Comparison of ENCODE assay signal across 23 cellular contexts in genomic region chr5:54725391-54726280, GRCh38.
DNase-seq lines count a peak whose midpoint lies in the region; ATAC-seq and TF ChIP-seq lines count a peak whose summit lies in the region.
"Had no signal": no experiment of that assay in that cellular context is flagged by ENCODE, and none has a peak within 500 bp of the region (broad histone marks: within the 10 kb centered on the region; RNA-seq: fewer than 3 reads in every experiment).

No MANE protein-coding gene starts in this region.

- no peak overlapping the region for H3K4me3 ChIP-seq in SK-N-MC
- H3K4me3 ChIP-seq: mucosa of descending colon, neural progenitor cell, prostate gland had no signal

- no peaks in the 10 kb centered on the region for H3K9me3 Mint-ChIP-seq in progenitor cell of endocrine pancreas (ENCODE audit: low read depth)
- H3K9me3 Mint-ChIP-seq: activated naive CD8-positive, alpha-beta T cell treated with anti-CD3 and anti-CD28 coated beads for 36 hours; neural progenitor cell had no signal

- H3K27ac Mint-ChIP-seq in progenitor cell of endocrine pancreas = peak overlapping the region; percentile 8
- H3K27ac Mint-ChIP-seq: activated naive CD8-positive, alpha-beta T cell treated with anti-CD3 and anti-CD28 coated beads for 36 hours; CD4-positive, alpha-beta T cell; dendritic cell treated with granulocyte-macrophage colony-stimulating factor and Interleukin-4, amounts not matched to agents 40 ng/mL and 50 ng/mL, for 4 days; immature natural killer cell; neural progenitor cell; stimulated activated effector memory CD8-positive, alpha-beta T cell treated with anti-CD3 and anti-CD28 coated beads, Interleukin-12 subunit alpha, Interleukin-12 subunit beta, amount 100 ng/mL, for 72 hours had no signal

- peak overlapping the region; percentile 100 for H3K27ac ChIP-seq in SK-N-MC
- H3K27ac ChIP-seq: neural progenitor cell, prostate gland, WERI-Rb-1 had no signal

- no peaks in the 10 kb centered on the region for H3K36me3 ChIP-seq in SK-N-MC (ENCODE audit: insufficient read depth, low read length)
- H3K36me3 ChIP-seq: neural progenitor cell, prostate gland, WERI-Rb-1 had no signal

- no peaks in the 10 kb centered on the region for H3K9me3 ChIP-seq in SK-N-MC (ENCODE audit: low read depth, low read length)
- H3K9me3 ChIP-seq: mucosa of descending colon, prostate gland had no signal

- H3K4me3 Mint-ChIP-seq in progenitor cell of endocrine pancreas (ENCODE audit: low read depth) = no peak overlapping the region
- H3K4me3 Mint-ChIP-seq: activated naive CD8-positive, alpha-beta T cell treated with anti-CD3 and anti-CD28 coated beads for 36 hours; CD4-positive, alpha-beta T cell; dendritic cell treated with granulocyte-macrophage colony-stimulating factor and Interleukin-4, amounts not matched to agents 40 ng/mL and 50 ng/mL, for 4 days; immature natural killer cell; neural progenitor cell; stimulated activated effector memory CD8-positive, alpha-beta T cell treated with anti-CD3 and anti-CD28 coated beads, Interleukin-12 subunit alpha, Interleukin-12 subunit beta, amount 100 ng/mL, for 72 hours had no signal

- H3K27me3 Mint-ChIP-seq in progenitor cell of endocrine pancreas = peaks cover 54% of the 10 kb centered on the region
- H3K27me3 Mint-ChIP-seq: activated naive CD8-positive, alpha-beta T cell treated with anti-CD3 and anti-CD28 coated beads for 36 hours; CD4-positive, alpha-beta T cell; dendritic cell treated with granulocyte-macrophage colony-stimulating factor and Interleukin-4, amounts not matched to agents 40 ng/mL and 50 ng/mL, for 4 days had no signal

- TF ChIP-seq CTCF in progenitor cell of endocrine pancreas (IDR thresholded peaks at IDR 0.05; ENCODE audit: unreplicated experiment) = no peak

- ATAC-seq in esophagus mucosa (peak; percentile 29), GM21619 (IDR thresholded peaks at IDR 0.05; ENCODE audit: unreplicated experiment) (no peak)
- ATAC-seq: mucosa of descending colon; SK-N-SH treated with all-trans-retinoic acid at 6 μM for 48 hours; stimulated activated effector memory CD8-positive, alpha-beta T cell treated with anti-CD3 and anti-CD28 coated beads, Interleukin-12 subunit alpha, Interleukin-12 subunit beta, amount 100 ng/mL, for 72 hours had no signal

- no peak overlapping the region for H3K9ac ChIP-seq in SK-N-MC (ENCODE audit: insufficient read length)
- H3K9ac ChIP-seq: neural progenitor cell had no signal

- H3K4me1 Mint-ChIP-seq in progenitor cell of endocrine pancreas (ENCODE audit: low read depth) = peaks cover 5% of the 10 kb centered on the region
- H3K4me1 Mint-ChIP-seq: stimulated activated effector memory CD8-positive, alpha-beta T cell treated with anti-CD3 and anti-CD28 coated beads, Interleukin-12 subunit alpha, Interleukin-12 subunit beta, amount 100 ng/mL, for 72 hours had no signal

- H3K36me3 Mint-ChIP-seq in progenitor cell of endocrine pancreas (ENCODE audit: insufficient read depth) = no peaks in the 10 kb centered on the region
- H3K36me3 Mint-ChIP-seq: activated naive CD8-positive, alpha-beta T cell treated with anti-CD3 and anti-CD28 coated beads for 36 hours; neural progenitor cell; stimulated activated effector memory CD8-positive, alpha-beta T cell treated with anti-CD3 and anti-CD28 coated beads, Interleukin-12 subunit alpha, Interleukin-12 subunit beta, amount 100 ng/mL, for 72 hours had no signal

- DNase-seq in ELR (ENCODE audit: low read depth) (peak; percentile 42), SK-N-MC (ENCODE audit: low read depth, low spot score) (no peak), progenitor cell of endocrine pancreas (ENCODE audit: low spot score, unreplicated experiment) (no peak), NCI-H1417 treated with DMSO at 0.1 percent for 48 hours (lab: John Stamatoyannopoulos, UW) (no peak)
- DNase-seq in stimulated activated CD4-positive, alpha-beta T cell treated with anti-CD3 and anti-CD28 coated beads, Interleukin-2, amount 100 ng/mL, for 48 hours = no peak
- DNase-seq: activated CD4-positive, alpha-beta T cell treated with anti-CD3 and anti-CD28 coated beads, Interleukin-2, amount 50 U/mL, for 1 hour; activated naive CD8-positive, alpha-beta T cell treated with anti-CD3 and anti-CD28 coated beads for 36 hours; CD4-positive, alpha-beta T cell; DMS153; GOT3; immature natural killer cell; mucosa of descending colon; NCI-H1105 treated with DMSO at 0.1 percent for 48 hours; NCI-H510A treated with DMSO at 0.1 percent for 48 hours; stimulated activated CD4-positive, alpha-beta T cell treated with anti-CD3 and anti-CD28 coated beads, Interleukin-1b, Interleukin-23, amount 100 ng/mL, for 48 hours; WERI-Rb-1 had no signal
